Comparison of ENCODE assay signal across 1 cellular context in genomic region chr14:33938131-33938949, GRCh38.
TF ChIP-seq lines count a peak whose summit lies in the region.

No MANE protein-coding gene starts in this region.

TF ChIP-seq in K562, 482 proteins besides CTCF, POLR2A, EP300 and RAD21 (continued from another document and continues in another):
- TF ChIP-seq RERE (CRISPR knock-in tag; IDR thresholded peaks at IDR 0.05; ENCODE audit: borderline replicate concordance), result no peak
- no peak for TF ChIP-seq ZNF668 (CRISPR knock-in tag; IDR thresholded peaks at IDR 0.05)
- TF ChIP-seq RHOXF2B (CRISPR knock-in tag; conservative IDR thresholded peaks at IDR 0.05), result no peak
- no peak for TF ChIP-seq ATF3 (IDR thresholded peaks at IDR 0.05)
- TF ChIP-seq ATF3 (CRISPR knock-in tag; conservative IDR thresholded peaks at IDR 0.05), result no peak
- TF ChIP-seq ZNF584 (CRISPR knock-in tag; IDR thresholded peaks at IDR 0.05; ENCODE audit: low read depth), result no peak
- TF ChIP-seq NFATC3 (IDR thresholded peaks at IDR 0.05), result no peak
- TF ChIP-seq USF1 (CRISPR knock-in tag; IDR thresholded peaks at IDR 0.05), result no peak
- TF ChIP-seq SMAD1 (IDR thresholded peaks at IDR 0.05; ENCODE audit: low read depth, low read length, partially characterized antibody), result no peak
- 0 out of 2 replicates have a peak, but pooled peaks have one; percentile 19 for TF ChIP-seq HDAC2 (IDR thresholded peaks at IDR 0.05)
- peak; percentile 96 for TF ChIP-seq NFIC (IDR thresholded peaks at IDR 0.05)
- no peak for TF ChIP-seq KDM2B (CRISPR knock-in tag; IDR thresholded peaks at IDR 0.05)
- TF ChIP-seq CXXC5 (CRISPR knock-in tag; IDR thresholded peaks at IDR 0.05), result peak; percentile 92
- TF ChIP-seq PHF20 (IDR thresholded peaks at IDR 0.05; ENCODE audit: partially characterized antibody), result no peak
- no peak for TF ChIP-seq PRPF4 (IDR thresholded peaks at IDR 0.05; ENCODE audit: insufficient read depth, low read depth, low read length, poor library complexity, severe bottlenecking)
- TF ChIP-seq VEZF1 (CRISPR knock-in tag; IDR thresholded peaks at IDR 0.05), result peak; percentile 19; the same call in 1 of the 2 replicates
- TF ChIP-seq TBL1XR1 (IDR thresholded peaks at IDR 0.05; ENCODE audit: low read length in 2 of 2), result no peak
- TF ChIP-seq ZNF384 (IDR thresholded peaks at IDR 0.05; ENCODE audit: low read depth, low read length), result no peak
- TF ChIP-seq CUX1 (CRISPR knock-in tag; IDR thresholded peaks at IDR 0.05), result no peak
- TF ChIP-seq NONO (IDR thresholded peaks at IDR 0.05; ENCODE audit: low read depth in 2 of 2, low read length in 1 of 2), result no peak
- TF ChIP-seq TARDBP (IDR thresholded peaks at IDR 0.05), result no peak
- peak; percentile 72 for TF ChIP-seq CCNT2 (IDR thresholded peaks at IDR 0.05; ENCODE audit: borderline replicate concordance, extremely low read depth, insufficient read length, low read depth, low read length)
- TF ChIP-seq HBP1 (CRISPR knock-in tag; IDR thresholded peaks at IDR 0.05), result no peak
- no peak for TF ChIP-seq ATF2 (CRISPR knock-in tag; IDR thresholded peaks at IDR 0.05)
- TF ChIP-seq ZNF76 (CRISPR knock-in tag; IDR thresholded peaks at IDR 0.05; ENCODE audit: borderline replicate concordance), result no peak
- TF ChIP-seq HDGF (IDR thresholded peaks at IDR 0.05), result no peak
- TF ChIP-seq MTA3 (IDR thresholded peaks at IDR 0.05; ENCODE audit: borderline replicate concordance), result peak; percentile 58; the same call in 1 of the 2 replicates
- TF ChIP-seq CBX8 (IDR thresholded peaks at IDR 0.05; ENCODE audit: borderline replicate concordance, extremely low read depth, low read depth, low read length, poor library complexity, severe bottlenecking), result no peak
- TF ChIP-seq ZNF696 (CRISPR knock-in tag; conservative IDR thresholded peaks at IDR 0.05), result no peak
- TF ChIP-seq MITF (IDR thresholded peaks at IDR 0.05), result no peak
- no peak for TF ChIP-seq RBM14 (IDR thresholded peaks at IDR 0.05; ENCODE audit: borderline replicate concordance, insufficient read depth, low read depth, low read length)
- no peak for TF ChIP-seq TAF1 (IDR thresholded peaks at IDR 0.05; ENCODE audit: control insufficient read depth, extremely low read depth, insufficient read depth, low read length, severe bottlenecking)
- no peak for TF ChIP-seq SNAPC5 (CRISPR knock-in tag; IDR thresholded peaks at IDR 0.05)
- TF ChIP-seq LCOR (CRISPR knock-in tag; IDR thresholded peaks at IDR 0.05), result no peak
- no peak for TF ChIP-seq GTF3C2 (IDR thresholded peaks at IDR 0.05; ENCODE audit: borderline replicate concordance, extremely low read depth, insufficient read length)
- TF ChIP-seq HES1 (IDR thresholded peaks at IDR 0.05; ENCODE audit: low read depth), result peak; percentile 70
